In the genomic region with DNA sequence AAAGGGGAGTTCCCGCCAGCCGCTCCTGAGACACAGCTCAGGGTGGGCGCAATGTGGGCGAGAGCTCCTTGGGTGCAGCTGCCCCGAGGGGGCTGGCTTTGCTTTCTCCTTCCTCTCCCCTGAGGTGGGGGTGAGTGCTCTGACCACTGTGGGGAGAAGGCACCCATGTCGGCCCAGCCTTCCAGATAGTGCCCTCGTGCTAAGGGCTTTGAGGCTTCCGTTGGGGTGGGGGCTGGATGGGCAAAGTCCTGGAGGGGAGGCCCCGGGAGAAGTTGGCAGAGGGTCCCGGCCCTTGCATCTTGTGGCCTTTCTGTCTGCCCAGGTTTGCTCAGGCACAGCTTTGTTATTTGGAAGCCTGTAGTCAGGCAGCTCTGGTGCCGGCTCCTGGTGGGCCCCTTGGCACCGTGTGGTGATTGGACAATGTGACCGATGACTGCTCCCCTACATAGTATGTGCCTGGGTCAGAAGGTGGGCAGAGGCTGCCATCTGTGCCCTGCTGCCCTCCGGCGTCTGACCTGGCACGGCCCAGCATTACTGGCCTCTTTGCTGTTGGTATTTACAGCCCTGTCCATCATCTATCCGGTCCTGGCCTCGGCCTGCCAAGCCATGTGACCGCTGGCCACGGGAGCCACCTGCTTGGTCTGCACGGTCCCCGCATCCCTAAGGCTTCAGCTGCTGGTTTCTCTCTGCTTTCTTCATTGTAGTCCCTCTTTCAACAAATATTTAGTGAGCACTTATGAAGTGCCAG, we compare ENCODE assay signal across 1 cellular context.
TF ChIP-seq lines count a peak whose summit lies in the region.

No MANE protein-coding gene starts in this region.

TF ChIP-seq in WTC11, 78 proteins besides CTCF, POLR2A, EP300 and RAD21 (continued from another document):
- TF ChIP-seq, protein P1, sequence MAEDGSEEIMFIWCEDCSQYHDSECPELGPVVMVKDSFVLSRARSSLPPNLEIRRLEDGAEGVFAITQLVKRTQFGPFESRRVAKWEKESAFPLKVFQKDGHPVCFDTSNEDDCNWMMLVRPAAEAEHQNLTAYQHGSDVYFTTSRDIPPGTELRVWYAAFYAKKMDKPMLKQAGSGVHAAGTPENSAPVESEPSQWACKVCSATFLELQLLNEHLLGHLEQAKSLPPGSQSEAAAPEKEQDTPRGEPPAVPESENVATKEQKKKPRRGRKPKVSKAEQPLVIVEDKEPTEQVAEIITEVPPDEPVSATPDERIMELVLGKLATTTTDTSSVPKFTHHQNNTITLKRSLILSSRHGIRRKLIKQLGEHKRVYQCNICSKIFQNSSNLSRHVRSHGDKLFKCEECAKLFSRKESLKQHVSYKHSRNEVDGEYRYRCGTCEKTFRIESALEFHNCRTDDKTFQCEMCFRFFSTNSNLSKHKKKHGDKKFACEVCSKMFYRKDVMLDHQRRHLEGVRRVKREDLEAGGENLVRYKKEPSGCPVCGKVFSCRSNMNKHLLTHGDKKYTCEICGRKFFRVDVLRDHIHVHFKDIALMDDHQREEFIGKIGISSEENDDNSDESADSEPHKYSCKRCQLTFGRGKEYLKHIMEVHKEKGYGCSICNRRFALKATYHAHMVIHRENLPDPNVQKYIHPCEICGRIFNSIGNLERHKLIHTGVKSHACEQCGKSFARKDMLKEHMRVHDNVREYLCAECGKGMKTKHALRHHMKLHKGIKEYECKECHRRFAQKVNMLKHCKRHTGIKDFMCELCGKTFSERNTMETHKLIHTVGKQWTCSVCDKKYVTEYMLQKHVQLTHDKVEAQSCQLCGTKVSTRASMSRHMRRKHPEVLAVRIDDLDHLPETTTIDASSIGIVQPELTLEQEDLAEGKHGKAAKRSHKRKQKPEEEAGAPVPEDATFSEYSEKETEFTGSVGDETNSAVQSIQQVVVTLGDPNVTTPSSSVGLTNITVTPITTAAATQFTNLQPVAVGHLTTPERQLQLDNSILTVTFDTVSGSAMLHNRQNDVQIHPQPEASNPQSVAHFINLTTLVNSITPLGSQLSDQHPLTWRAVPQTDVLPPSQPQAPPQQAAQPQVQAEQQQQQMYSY (CRISPR knock-in tag; IDR thresholded peaks at IDR 0.05), result no peak
- TF ChIP-seq, protein P2, sequence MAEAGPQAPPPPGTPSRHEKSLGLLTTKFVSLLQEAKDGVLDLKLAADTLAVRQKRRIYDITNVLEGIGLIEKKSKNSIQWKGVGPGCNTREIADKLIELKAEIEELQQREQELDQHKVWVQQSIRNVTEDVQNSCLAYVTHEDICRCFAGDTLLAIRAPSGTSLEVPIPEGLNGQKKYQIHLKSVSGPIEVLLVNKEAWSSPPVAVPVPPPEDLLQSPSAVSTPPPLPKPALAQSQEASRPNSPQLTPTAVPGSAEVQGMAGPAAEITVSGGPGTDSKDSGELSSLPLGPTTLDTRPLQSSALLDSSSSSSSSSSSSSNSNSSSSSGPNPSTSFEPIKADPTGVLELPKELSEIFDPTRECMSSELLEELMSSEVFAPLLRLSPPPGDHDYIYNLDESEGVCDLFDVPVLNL (CRISPR knock-in tag; IDR thresholded peaks at IDR 0.05; ENCODE audit: borderline replicate concordance, low read depth), result no peak
- no peak for TF ChIP-seq TEAD1 (CRISPR knock-in tag; IDR thresholded peaks at IDR 0.05)
- no peak for TF ChIP-seq JUN (CRISPR knock-in tag; IDR thresholded peaks at IDR 0.05)
- TF ChIP-seq ATF1 (CRISPR knock-in tag; IDR thresholded peaks at IDR 0.05), result no peak
- TF ChIP-seq NFATC4 (CRISPR knock-in tag; IDR thresholded peaks at IDR 0.05), result no peak
- no peak for TF ChIP-seq ZNF138 (CRISPR knock-in tag; conservative IDR thresholded peaks at IDR 0.05)
- TF ChIP-seq, protein P3, sequence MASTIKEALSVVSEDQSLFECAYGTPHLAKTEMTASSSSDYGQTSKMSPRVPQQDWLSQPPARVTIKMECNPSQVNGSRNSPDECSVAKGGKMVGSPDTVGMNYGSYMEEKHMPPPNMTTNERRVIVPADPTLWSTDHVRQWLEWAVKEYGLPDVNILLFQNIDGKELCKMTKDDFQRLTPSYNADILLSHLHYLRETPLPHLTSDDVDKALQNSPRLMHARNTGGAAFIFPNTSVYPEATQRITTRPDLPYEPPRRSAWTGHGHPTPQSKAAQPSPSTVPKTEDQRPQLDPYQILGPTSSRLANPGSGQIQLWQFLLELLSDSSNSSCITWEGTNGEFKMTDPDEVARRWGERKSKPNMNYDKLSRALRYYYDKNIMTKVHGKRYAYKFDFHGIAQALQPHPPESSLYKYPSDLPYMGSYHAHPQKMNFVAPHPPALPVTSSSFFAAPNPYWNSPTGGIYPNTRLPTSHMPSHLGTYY (CRISPR knock-in tag; IDR thresholded peaks at IDR 0.05), result no peak
- no peak for TF ChIP-seq ESRRA (CRISPR knock-in tag; IDR thresholded peaks at IDR 0.05; ENCODE audit: borderline replicate concordance)
- no peak for TF ChIP-seq FOXP1 (CRISPR knock-in tag; IDR thresholded peaks at IDR 0.05; ENCODE audit: borderline replicate concordance)
- TF ChIP-seq, protein P4, sequence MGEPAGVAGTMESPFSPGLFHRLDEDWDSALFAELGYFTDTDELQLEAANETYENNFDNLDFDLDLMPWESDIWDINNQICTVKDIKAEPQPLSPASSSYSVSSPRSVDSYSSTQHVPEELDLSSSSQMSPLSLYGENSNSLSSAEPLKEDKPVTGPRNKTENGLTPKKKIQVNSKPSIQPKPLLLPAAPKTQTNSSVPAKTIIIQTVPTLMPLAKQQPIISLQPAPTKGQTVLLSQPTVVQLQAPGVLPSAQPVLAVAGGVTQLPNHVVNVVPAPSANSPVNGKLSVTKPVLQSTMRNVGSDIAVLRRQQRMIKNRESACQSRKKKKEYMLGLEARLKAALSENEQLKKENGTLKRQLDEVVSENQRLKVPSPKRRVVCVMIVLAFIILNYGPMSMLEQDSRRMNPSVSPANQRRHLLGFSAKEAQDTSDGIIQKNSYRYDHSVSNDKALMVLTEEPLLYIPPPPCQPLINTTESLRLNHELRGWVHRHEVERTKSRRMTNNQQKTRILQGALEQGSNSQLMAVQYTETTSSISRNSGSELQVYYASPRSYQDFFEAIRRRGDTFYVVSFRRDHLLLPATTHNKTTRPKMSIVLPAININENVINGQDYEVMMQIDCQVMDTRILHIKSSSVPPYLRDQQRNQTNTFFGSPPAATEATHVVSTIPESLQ (CRISPR knock-in tag; IDR thresholded peaks at IDR 0.05), result no peak
- TF ChIP-seq GRHL2 (CRISPR knock-in tag; IDR thresholded peaks at IDR 0.05; ENCODE audit: insufficient replicate concordance, severe bottlenecking), result no peak
- TF ChIP-seq TCF7 (CRISPR knock-in tag; IDR thresholded peaks at IDR 0.05; ENCODE audit: low read depth), result no peak
